ENCODE assay signal across 1 cellular context in genomic region chr10:5654218-5654755, GRCh38.
TF ChIP-seq lines count a peak whose summit lies in the region.

No MANE protein-coding gene starts in this region.

TF ChIP-seq in H1, 55 proteins besides CTCF, POLR2A, EP300 and RAD21:
- TF ChIP-seq HDAC6 (IDR thresholded peaks at IDR 0.05; ENCODE audit: low read depth, low read length): no peak
- TF ChIP-seq RXRA (IDR thresholded peaks at IDR 0.05; ENCODE audit: insufficient read depth, low read depth, low read length): no peak
- TF ChIP-seq FOSL1 (IDR thresholded peaks at IDR 0.05; ENCODE audit: insufficient read depth, low read depth, low read length): no peak
- TF ChIP-seq KDM5A (IDR thresholded peaks at IDR 0.05; ENCODE audit: low read length): no peak
- TF ChIP-seq RNF2 (IDR thresholded peaks at IDR 0.05; ENCODE audit: borderline replicate concordance, low read depth, low read length, missing control alignments, poor library complexity, severe bottlenecking): no peak
- TF ChIP-seq SIX5 (IDR thresholded peaks at IDR 0.05; ENCODE audit: low read depth, low read length): no peak
- TF ChIP-seq PHF8 (conservative IDR thresholded peaks at IDR 0.05; ENCODE audit: low read depth, low read length): no peak
- no peak for TF ChIP-seq BACH1 (IDR thresholded peaks at IDR 0.05; ENCODE audit: low read length)
- no peak for TF ChIP-seq CBX5 (IDR thresholded peaks at IDR 0.05; ENCODE audit: low read depth, low read length)
- TF ChIP-seq CBX8 (IDR thresholded peaks at IDR 0.05; ENCODE audit: borderline replicate concordance, low read depth, low read length): no peak
- no peak for TF ChIP-seq SAP30 (IDR thresholded peaks at IDR 0.05; ENCODE audit: insufficient read depth, insufficient replicate concordance, low read length)
- no peak for TF ChIP-seq SRF (IDR thresholded peaks at IDR 0.05; ENCODE audit: low read depth, low read length)
- no peak for TF ChIP-seq TBP (IDR thresholded peaks at IDR 0.05; ENCODE audit: low read depth, low read length)
- TF ChIP-seq CEBPB (IDR thresholded peaks at IDR 0.05; ENCODE audit: low read depth, low read length): no peak
- TF ChIP-seq CHD1 (IDR thresholded peaks at IDR 0.05; ENCODE audit: low read depth, low read length): no peak
- no peak for TF ChIP-seq RBBP5 (IDR thresholded peaks at IDR 0.05; ENCODE audit: borderline replicate concordance, low read depth, low read length)
- no peak for TF ChIP-seq CREB1 (IDR thresholded peaks at IDR 0.05)
- no peak for TF ChIP-seq SP2 (IDR thresholded peaks at IDR 0.05; ENCODE audit: low read length)
- no peak for TF ChIP-seq GTF2F1 (IDR thresholded peaks at IDR 0.05; ENCODE audit: borderline replicate concordance, low read depth, low read length)
